Comparison of ENCODE assay signal across 8 cellular contexts in genomic region chr18:61635901-61636528, GRCh38.
DNase-seq lines count a peak whose midpoint lies in the region; ATAC-seq, FAIRE-seq and TF ChIP-seq lines count a peak whose summit lies in the region.

No MANE protein-coding gene starts in this region.

- no peaks in the 10 kb centered on the region for H3K9me3 ChIP-seq in PC-3 (ENCODE audit: low read length)
- H3K9me3 ChIP-seq in GM12878 (replicated peaks; ENCODE audit: control insufficient read depth, insufficient read depth, low read length): no peaks in the 10 kb centered on the region
- H3K9me3 ChIP-seq in spleen: no peaks in the 10 kb centered on the region

- no peaks in the 10 kb centered on the region; the same call in 1 of the 2 replicates for H3K36me3 ChIP-seq in PC-3 (ENCODE audit: low read depth, low read length)
- no peaks in the 10 kb centered on the region for H3K36me3 ChIP-seq in GM12878 (ENCODE audit: control insufficient read depth in 2 of 2, insufficient read depth in 2 of 2, low read length in 1 of 2)
- no peaks in the 10 kb centered on the region for H3K36me3 ChIP-seq in spleen

- ATAC-seq in PC-3 (no peak; the same call in 1 of the 2 replicates), GM12878 (peak; percentile 83), HG03095 (IDR thresholded peaks at IDR 0.05; ENCODE audit: unreplicated experiment) (no peak), GM21423 (IDR thresholded peaks at IDR 0.05; ENCODE audit: unreplicated experiment) (no peak)

- H3K27me3 ChIP-seq in PC-3 (ENCODE audit: low read length) (no peaks in the 10 kb centered on the region), GM12878 (replicated peaks in 1 of 2; ENCODE audit: control insufficient read depth in 2 of 2, insufficient read depth in 2 of 2, low read length in 1 of 2) (no peaks in the 10 kb centered on the region), spleen (replicated peaks in 1 of 7) (peaks cover 0 to 5% (median 0%) of the 10 kb centered on the region in 7 donors)

- peak; percentile 37 for DNase-seq in GM10266 (ENCODE audit: extremely low spot score)
- DNase-seq in PC-3: peak; percentile 61
- DNase-seq in GM12878 (ENCODE audit: low read depth, low spot score): no peak
- peak; percentile 50 for DNase-seq in iPS-NIHi7 (ENCODE audit: extremely low spot score)
- no peak for DNase-seq in spleen

- in situ Hi-C loops in GM12878 (cut with MboI): no loop called here

- CTCF ChIA-PET in PC-3 (lab: Charles Lee): no interaction called here
- CTCF ChIA-PET in GM12878 (lab: Yijun Ruan, JAX): interaction anchor here (0.7 to 7.1 kb wide), 8 partner anchors 8 to 497 kb away, joined by 3 to 71 read pairs (median 4); no protein-coding TSS in a partner anchor

- H3K4me1 ChIP-seq in PC-3 (ENCODE audit: insufficient read depth, low read length) (no peaks in the 10 kb centered on the region), GM12878 (ENCODE audit: control insufficient read depth, insufficient read depth, low read length) (no peaks in the 10 kb centered on the region), spleen (no peaks in the 10 kb centered on the region)

- WGBS in GM12878 (ENCODE audit: insufficient coverage, insufficient replicate concordance, low lambda C conversion rate, missing lambda C conversion rate): 27% methylated on average over 7 of the region's 7 CpGs
- WGBS in spleen, 5 donors: 27 to 32% (median 30%) methylated on average over 7 of the region's 7 CpGs

- intact Hi-C loops in PC-3 (cut with micrococcal nuclease) (loop anchor here (1.0 to 2.0 kb wide), 2 partner anchors 265 to 495 kb away; no protein-coding TSS in a partner anchor), GM12878 (cut with micrococcal nuclease; ENCODE audit: unreplicated experiment) (loop anchor here (1.0 to 2.0 kb wide), 2 partner anchors 265 to 495 kb away; no protein-coding TSS in a partner anchor), spleen (cut with DNase I; ENCODE audit: low total_unique reads) (loop anchor here (2.0 to 10.0 kb wide), 2 partner anchors 269 to 495 kb away; no protein-coding TSS in a partner anchor)

- TF ChIP-seq EP300 in Ishikawa (IDR thresholded peaks at IDR 0.05; ENCODE audit: borderline replicate concordance): no peak
- TF ChIP-seq EP300 in GM12878 (IDR thresholded peaks at IDR 0.05; ENCODE audit: borderline replicate concordance in 1 of 2, control insufficient read depth in 1 of 2, low read depth in 2 of 2, low read length in 2 of 2): no peak

- H4K20me1 ChIP-seq in PC-3 (ENCODE audit: low read length) (no peaks in the 10 kb centered on the region), GM12878 (ENCODE audit: control insufficient read depth, insufficient read depth) (no peaks in the 10 kb centered on the region)

- H2AFZ ChIP-seq in PC-3 (ENCODE audit: low read length) (0 out of 2 replicates have a peak overlapping the region, but pooled peaks have one; percentile 9), GM12878 (ENCODE audit: control insufficient read depth, low read depth, low read length) (no peak overlapping the region)

- H3K4me2 ChIP-seq in PC-3 (ENCODE audit: low read length): no peak overlapping the region
- H3K4me2 ChIP-seq in GM12878 (ENCODE audit: control insufficient read depth, insufficient read depth): no peak overlapping the region

- BruUV-seq in PC-3 (replicated peaks; lab: Mats Ljungman, UMichigan) (no TSS peak), GM12878 (replicated peaks; lab: Mats Ljungman, UMichigan) (no TSS peak)

- H3F3A ChIP-seq in PC-3 (ENCODE audit: low read length, unreplicated experiment): no peaks in the 10 kb centered on the region

- H3K9ac ChIP-seq in PC-3 (ENCODE audit: low read length): no peak overlapping the region
- H3K9ac ChIP-seq in GM12878 (ENCODE audit: control insufficient read depth, insufficient read depth, low read length): no peak overlapping the region

- FAIRE-seq in GM12878 (lab: Jason Lieb, UNC): no peak

- H3K79me2 ChIP-seq in PC-3 (ENCODE audit: low read length): no peaks in the 10 kb centered on the region
- H3K79me2 ChIP-seq in GM12878 (ENCODE audit: control insufficient read depth, insufficient read depth, low read length): no peaks in the 10 kb centered on the region

- peak; percentile 72 for TF ChIP-seq CTCF in GM10266 (IDR thresholded peaks at IDR 0.05; ENCODE audit: control insufficient read depth, insufficient read depth, low read depth, missing control alignments)
- TF ChIP-seq CTCF in PC-3 (conservative IDR thresholded peaks at IDR 0.05; ENCODE audit: low read depth, low read length): peak; percentile 87
- TF ChIP-seq CTCF in GM12878 (IDR thresholded peaks at IDR 0.05 in 2 of 3, conservative IDR thresholded peaks at IDR 0.05 in 1 of 3; ENCODE audit: control insufficient read depth in 2 of 3, extremely low read depth in 1 of 3, insufficient read depth in 1 of 3, low read depth in 3 of 3, low read length in 3 of 3): peak; percentile 66 to 74 (median 70)
- peak in 10 of 11 experiments; percentile 31 to 78 (median 56) for TF ChIP-seq CTCF in spleen (IDR thresholded peaks at IDR 0.05 in 8 of 11, conservative IDR thresholded peaks at IDR 0.05 in 3 of 11)

- POLR2A ChIA-PET in PC-3 (lab: Charles Lee; ENCODE audit: unreplicated experiment) (no interaction called here), GM12878 (lab: Charles Lee) (no interaction called here)

- RAD21 ChIA-PET in GM12878 (lab: Charles Lee; ENCODE audit: unreplicated experiment): interaction anchor here (1.5 to 2.5 kb wide), 2 partner anchors 494 to 496 kb away, joined by 3 to 23 read pairs; no protein-coding TSS in a partner anchor

- no peak overlapping the region for H3K27ac ChIP-seq in PC-3 (ENCODE audit: low read length)
- no peak overlapping the region for H3K27ac ChIP-seq in GM12878 (ENCODE audit: control insufficient read depth, insufficient read depth)
- H3K27ac ChIP-seq in spleen: no peak overlapping the region

- TF ChIP-seq RAD21 in Ishikawa (IDR thresholded peaks at IDR 0.05; ENCODE audit: low read depth): peak; percentile 78
- peak; percentile 76 for TF ChIP-seq RAD21 in GM12878 (IDR thresholded peaks at IDR 0.05; ENCODE audit: insufficient read depth, low read depth, low read length)

- TF ChIP-seq POLR2A in GM12878 (IDR thresholded peaks at IDR 0.05; ENCODE audit: low read depth, low read length) (no peak), spleen (IDR thresholded peaks at IDR 0.05) (no peak)

- H3K4me3 ChIP-seq in PC-3 (ENCODE audit: low read length) (no peak overlapping the region), GM12878 (no peak overlapping the region), spleen (no peak overlapping the region)

- H3K9me2 ChIP-seq in PC-3 (replicated peaks; ENCODE audit: low read length): no peaks in the 10 kb centered on the region

- SMC1A ChIA-PET in GM12878 (lab: Charles Lee; ENCODE audit: uncharacterized antibody, unreplicated experiment): interaction anchor here (0.7 to 7.4 kb wide), 5 partner anchors 8 to 495 kb away, joined by 3 to 59 read pairs (median 3); no protein-coding TSS in a partner anchor

TF ChIP-seq in Ishikawa, 13 proteins besides CTCF, POLR2A, EP300 and RAD21:
- TF ChIP-seq EGR1 (IDR thresholded peaks at IDR 0.05) (no peak), ZBTB7A (IDR thresholded peaks at IDR 0.05; ENCODE audit: low read depth) (no peak), TCF12 (IDR thresholded peaks at IDR 0.05; ENCODE audit: low read depth) (no peak), FOXM1 (IDR thresholded peaks at IDR 0.05; ENCODE audit: borderline replicate concordance, low read depth) (no peak)

TF ChIP-seq in GM12878, 131 proteins besides CTCF, POLR2A, EP300 and RAD21 (continues in another document):
- TF ChIP-seq ZNF217 (IDR thresholded peaks at IDR 0.05): no peak
- peak; percentile 76; the same call in 1 of the 2 replicates for TF ChIP-seq SMC3 (IDR thresholded peaks at IDR 0.05; ENCODE audit: borderline replicate concordance, low read length)
- TF ChIP-seq SIN3A (IDR thresholded peaks at IDR 0.05; ENCODE audit: low read depth, low read length): no peak
- no peak for TF ChIP-seq ZNF24 (IDR thresholded peaks at IDR 0.05)
- 0 out of 2 replicates have a peak, but pooled peaks have one; percentile 10 for TF ChIP-seq YY1 (IDR thresholded peaks at IDR 0.05; ENCODE audit: low read depth, low read length)
- TF ChIP-seq, protein P1, sequence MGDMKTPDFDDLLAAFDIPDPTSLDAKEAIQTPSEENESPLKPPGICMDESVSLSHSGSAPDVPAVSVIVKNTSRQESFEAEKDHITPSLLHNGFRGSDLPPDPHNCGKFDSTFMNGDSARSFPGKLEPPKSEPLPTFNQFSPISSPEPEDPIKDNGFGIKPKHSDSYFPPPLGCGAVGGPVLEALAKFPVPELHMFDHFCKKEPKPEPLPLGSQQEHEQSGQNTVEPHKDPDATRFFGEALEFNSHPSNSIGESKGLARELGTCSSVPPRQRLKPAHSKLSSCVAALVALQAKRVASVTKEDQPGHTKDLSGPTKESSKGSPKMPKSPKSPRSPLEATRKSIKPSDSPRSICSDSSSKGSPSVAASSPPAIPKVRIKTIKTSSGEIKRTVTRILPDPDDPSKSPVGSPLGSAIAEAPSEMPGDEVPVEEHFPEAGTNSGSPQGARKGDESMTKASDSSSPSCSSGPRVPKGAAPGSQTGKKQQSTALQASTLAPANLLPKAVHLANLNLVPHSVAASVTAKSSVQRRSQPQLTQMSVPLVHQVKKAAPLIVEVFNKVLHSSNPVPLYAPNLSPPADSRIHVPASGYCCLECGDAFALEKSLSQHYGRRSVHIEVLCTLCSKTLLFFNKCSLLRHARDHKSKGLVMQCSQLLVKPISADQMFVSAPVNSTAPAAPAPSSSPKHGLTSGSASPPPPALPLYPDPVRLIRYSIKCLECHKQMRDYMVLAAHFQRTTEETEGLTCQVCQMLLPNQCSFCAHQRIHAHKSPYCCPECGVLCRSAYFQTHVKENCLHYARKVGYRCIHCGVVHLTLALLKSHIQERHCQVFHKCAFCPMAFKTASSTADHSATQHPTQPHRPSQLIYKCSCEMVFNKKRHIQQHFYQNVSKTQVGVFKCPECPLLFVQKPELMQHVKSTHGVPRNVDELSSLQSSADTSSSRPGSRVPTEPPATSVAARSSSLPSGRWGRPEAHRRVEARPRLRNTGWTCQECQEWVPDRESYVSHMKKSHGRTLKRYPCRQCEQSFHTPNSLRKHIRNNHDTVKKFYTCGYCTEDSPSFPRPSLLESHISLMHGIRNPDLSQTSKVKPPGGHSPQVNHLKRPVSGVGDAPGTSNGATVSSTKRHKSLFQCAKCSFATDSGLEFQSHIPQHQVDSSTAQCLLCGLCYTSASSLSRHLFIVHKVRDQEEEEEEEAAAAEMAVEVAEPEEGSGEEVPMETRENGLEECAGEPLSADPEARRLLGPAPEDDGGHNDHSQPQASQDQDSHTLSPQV (IDR thresholded peaks at IDR 0.05): no peak
- TF ChIP-seq MYC (IDR thresholded peaks at IDR 0.05; ENCODE audit: insufficient read depth, insufficient read length, insufficient replicate concordance, low read length, severe bottlenecking): no peak

Comparison
In these comparisons a context has a peak if more than half of its experiments do, and no peak if none do; other contexts are left out.
1. DNase-seq: peak in GM10266 (single experiment), PC-3 (single experiment) and iPS-NIHi7 (single experiment); none in GM12878 (single experiment) and spleen (single experiment).
2. Peak in every context shown above with its lines, with median percentiles within 50 percentile points of each other: CTCF ChIP-seq.